15 cellular contexts compared by ENCODE assay signal in genomic region chr21:45207839-45208626, GRCh38.
DNase-seq lines count a peak whose midpoint lies in the region; ATAC-seq, FAIRE-seq and TF ChIP-seq lines count a peak whose summit lies in the region.
"Had no signal": no experiment of that assay in that cellular context is flagged by ENCODE, and none has a peak within 500 bp of the region (broad histone marks: within the 10 kb centered on the region; RNA-seq: fewer than 3 reads in every experiment).

No MANE protein-coding gene starts in this region.

- POLR2A ChIA-PET in activated CD4-positive, alpha-beta memory T cell treated with anti-CD3 and anti-CD28 coated beads, Interleukin-2, amount 10 ng/mL, durations not matched to agents 7 days and 5 days (lab: Charles Lee): interaction anchor here (1.1 to 1.6 kb wide), 2 partner anchors 13 to 16 kb away, joined by 3 to 5 read pairs; no protein-coding TSS in a partner anchor
- POLR2A ChIA-PET in activated CD4-positive, alpha-beta memory T cell treated with anti-CD3 and anti-CD28 coated beads for 36 hours (lab: Charles Lee): no interaction called here
- POLR2A ChIA-PET in K562 (lab: Yijun Ruan, JAX): interaction anchor here (0.6 kb wide), 4 partner anchors 9 to 868 kb away, joined by 3 to 4 read pairs (median 4); no protein-coding TSS in a partner anchor

- no peaks in the 10 kb centered on the region for H3K79me2 ChIP-seq in K562 (ENCODE audit: control insufficient read depth, insufficient read depth, low read length)

- H3K27ac ChIP-seq in K562 (ENCODE audit: extremely low read depth, low read depth, low read length) (no peak overlapping the region), colonic mucosa (no peak overlapping the region)
- H3K27ac ChIP-seq: pancreas had no signal

- no peaks in the 10 kb centered on the region for H3K9me3 Mint-ChIP-seq in activated CD4-positive, alpha-beta memory T cell treated with anti-CD3 and anti-CD28 coated beads, Interleukin-2, amount 10 ng/mL, durations not matched to agents 7 days and 5 days
- no peaks in the 10 kb centered on the region for H3K9me3 Mint-ChIP-seq in activated CD4-positive, alpha-beta memory T cell treated with anti-CD3 and anti-CD28 coated beads for 36 hours

- H3K4me1 ChIP-seq in K562 (replicated peaks in 1 of 2; ENCODE audit: control insufficient read depth in 2 of 2, insufficient read depth in 2 of 2, low read length in 2 of 2) (peaks cover 5 to 18% of the 10 kb centered on the region in 2 experiments), colonic mucosa (no peaks in the 10 kb centered on the region)
- H3K4me1 ChIP-seq: pancreas had no signal

- no peak for TF ChIP-seq RAD21 in K562 (CRISPR knock-in tag; conservative IDR thresholded peaks at IDR 0.05 in 1 of 2, IDR thresholded peaks at IDR 0.05 in 1 of 2)

- in situ Hi-C loops in K562 (cut with MboI): no loop called here

- H3K4me3 Mint-ChIP-seq in activated CD4-positive, alpha-beta memory T cell treated with anti-CD3 and anti-CD28 coated beads, Interleukin-2, amount 10 ng/mL, durations not matched to agents 7 days and 5 days: no peak overlapping the region
- no peak overlapping the region for H3K4me3 Mint-ChIP-seq in activated CD4-positive, alpha-beta memory T cell treated with anti-CD3 and anti-CD28 coated beads for 36 hours

- H2AFZ ChIP-seq in K562 (ENCODE audit: low read depth, low read length): no peak overlapping the region

- TF ChIP-seq CTCF in K562 (IDR thresholded peaks at IDR 0.05 in 2 of 3, conservative IDR thresholded peaks at IDR 0.05 in 1 of 3; ENCODE audit: insufficient read depth in 2 of 3, low read depth in 1 of 3, low read length in 3 of 3): no peak
- no peak for TF ChIP-seq CTCF in colonic mucosa (IDR thresholded peaks at IDR 0.05)

- intact Hi-C loops in activated CD4-positive, alpha-beta memory T cell treated with anti-CD3 and anti-CD28 coated beads for 36 hours (cut with micrococcal nuclease): no loop called here
- intact Hi-C loops in K562 (cut with micrococcal nuclease) (no loop called here), colonic mucosa (cut with DNase I) (no loop called here), head of caudate nucleus (cut with DNase I) (no loop called here)

- no peak for TF ChIP-seq POLR2A in K562 (conservative IDR thresholded peaks at IDR 0.05)

- no peaks in the 10 kb centered on the region for H3K9me1 ChIP-seq in K562 (ENCODE audit: control insufficient read depth, insufficient read depth, low read length)

- no peak overlapping the region for H3K4me2 ChIP-seq in K562 (ENCODE audit: insufficient read depth, low read length)

- H4K20me1 ChIP-seq in K562 (replicated peaks; ENCODE audit: control insufficient read depth, insufficient read depth, low read length): no peaks in the 10 kb centered on the region

- H3K27ac Mint-ChIP-seq in activated CD4-positive, alpha-beta memory T cell treated with anti-CD3 and anti-CD28 coated beads, Interleukin-2, amount 10 ng/mL, durations not matched to agents 7 days and 5 days: peak overlapping the region; percentile 61
- no peak overlapping the region for H3K27ac Mint-ChIP-seq in activated CD4-positive, alpha-beta memory T cell treated with anti-CD3 and anti-CD28 coated beads for 36 hours

- ATAC-seq in K562: no peak
- peak; percentile 32 for ATAC-seq in stimulated activated naive CD8-positive, alpha-beta T cell treated with anti-CD3 and anti-CD28 coated beads, Interleukin-15, Interleukin-2, amounts not matched to agents 100 U/mL and 50 U/mL, for 24 hours
- ATAC-seq: mucosa of descending colon, pancreas had no signal

- H3K27me3 ChIP-seq in K562 (ENCODE audit: control insufficient read depth in 2 of 2, insufficient read depth in 2 of 2, low read length in 2 of 2): peaks cover 0 to 18% of the 10 kb centered on the region in 2 experiments; a peak in 3 of 5 replicates
- no peaks in the 10 kb centered on the region for H3K27me3 ChIP-seq in colonic mucosa
- H3K27me3 ChIP-seq: pancreas had no signal

- no peaks in the 10 kb centered on the region for H3K36me3 ChIP-seq in K562 (ENCODE audit: control insufficient read depth, insufficient read depth, low read length)
- H3K36me3 ChIP-seq in colonic mucosa: no peaks in the 10 kb centered on the region

- TF ChIP-seq EP300 in K562 (IDR thresholded peaks at IDR 0.05; ENCODE audit: low read length): no peak

- no peak for DNase-seq in activated CD4-positive, alpha-beta memory T cell treated with anti-CD3 and anti-CD28 coated beads, Interleukin-2, amount 10 ng/mL, durations not matched to agents 7 days and 5 days
- DNase-seq in activated CD4-positive, alpha-beta memory T cell treated with anti-CD3 and anti-CD28 coated beads for 36 hours: no peak
- DNase-seq in MV-4-11 (lab: John Stamatoyannopoulos, UW): peak; percentile 82
- no peak for DNase-seq in K562 (ENCODE audit: extremely low read depth in 1 of 4, low spot score in 3 of 4)
- DNase-seq in stimulated activated naive CD8-positive, alpha-beta T cell treated with anti-CD3 and anti-CD28 coated beads, Interleukin-15, Interleukin-2, amounts not matched to agents 100 U/mL and 50 U/mL, for 24 hours: no peak
- DNase-seq in kidney tubule cell (ENCODE audit: low spot score): no peak
- no peak for DNase-seq in colonic mucosa
- no peak for DNase-seq in head of caudate nucleus
- DNase-seq: islet precursor cell; mucosa of descending colon; NCI-H2081; NCI-H82; pancreas; stimulated activated CD4-positive, alpha-beta T cell treated with anti-CD3 and anti-CD28 coated beads, Interleukin-4, amount 100 ng/mL, for 24 hours had no signal

- WGBS in K562 (ENCODE audit: insufficient coverage, low coverage, missing lambda C conversion rate): 26% methylated on average over 9 of the region's 9 CpGs

- H3K27me3 Mint-ChIP-seq in activated CD4-positive, alpha-beta memory T cell treated with anti-CD3 and anti-CD28 coated beads, Interleukin-2, amount 10 ng/mL, durations not matched to agents 7 days and 5 days: no peaks in the 10 kb centered on the region
- no peaks in the 10 kb centered on the region for H3K27me3 Mint-ChIP-seq in activated CD4-positive, alpha-beta memory T cell treated with anti-CD3 and anti-CD28 coated beads for 36 hours

- H3K9me3 ChIP-seq in K562 (replicated peaks; ENCODE audit: control insufficient read depth, insufficient read depth, low read depth, low read length) (no peaks in the 10 kb centered on the region), colonic mucosa (no peaks in the 10 kb centered on the region)
- H3K9me3 ChIP-seq: mucosa of descending colon, pancreas had no signal

- peaks cover 48% of the 10 kb centered on the region for H3K4me1 Mint-ChIP-seq in activated CD4-positive, alpha-beta memory T cell treated with anti-CD3 and anti-CD28 coated beads, Interleukin-2, amount 10 ng/mL, durations not matched to agents 7 days and 5 days
- H3K4me1 Mint-ChIP-seq in activated CD4-positive, alpha-beta memory T cell treated with anti-CD3 and anti-CD28 coated beads for 36 hours (ENCODE audit: low read depth): peaks cover 21% of the 10 kb centered on the region

- H3K36me3 Mint-ChIP-seq in activated CD4-positive, alpha-beta memory T cell treated with anti-CD3 and anti-CD28 coated beads, Interleukin-2, amount 10 ng/mL, durations not matched to agents 7 days and 5 days (ENCODE audit: low read depth): peaks cover 75% of the 10 kb centered on the region
- H3K36me3 Mint-ChIP-seq in activated CD4-positive, alpha-beta memory T cell treated with anti-CD3 and anti-CD28 coated beads for 36 hours: peaks cover 32% of the 10 kb centered on the region

- H3K9ac ChIP-seq in K562 (ENCODE audit: insufficient read depth in 1 of 2, low read depth in 2 of 2, low read length in 2 of 2): no peak overlapping the region
- H3K9ac ChIP-seq in colonic mucosa (ENCODE audit: low read depth in 2 of 2, low read length in 2 of 2): no peak overlapping the region

- H3K4me3 ChIP-seq in K562 (no peak overlapping the region), colonic mucosa (no peak overlapping the region)
- H3K4me3 ChIP-seq: mucosa of descending colon, pancreas had no signal

- peak; percentile 29 for FAIRE-seq in K562 (lab: Jason Lieb, UNC)
- FAIRE-seq: G401.6, pancreas had no signal

- CTCF ChIA-PET in activated CD4-positive, alpha-beta memory T cell treated with anti-CD3 and anti-CD28 coated beads, Interleukin-2, amount 10 ng/mL, durations not matched to agents 7 days and 5 days (lab: Charles Lee): interaction anchor here (0.9 to 1.2 kb wide), 2 partner anchors 28 to 232 kb away, joined by 3 read pairs; no protein-coding TSS in a partner anchor
- CTCF ChIA-PET in activated CD4-positive, alpha-beta memory T cell treated with anti-CD3 and anti-CD28 coated beads for 36 hours (lab: Charles Lee): interaction anchor here (1.0 kb wide), 2 partner anchors 56 to 67 kb away, joined by 3 read pairs; no protein-coding TSS in a partner anchor
- CTCF ChIA-PET in K562 (lab: Yijun Ruan, JAX; ENCODE audit: low intra/inter-chr PET ratio): no interaction called here

- BruUV-seq in K562 (replicated peaks; lab: Mats Ljungman, UMichigan): no TSS peak

TF ChIP-seq in K562, 482 proteins besides CTCF, POLR2A, EP300 and RAD21 (continues in another document):
- TF ChIP-seq LARP7 (IDR thresholded peaks at IDR 0.05) (0 out of 2 replicates have a peak, but pooled peaks have one; percentile 33), JUND (IDR thresholded peaks at IDR 0.05; ENCODE audit: borderline replicate concordance, low read depth, low read length) (no peak), JUND (tag; IDR thresholded peaks at IDR 0.05; ENCODE audit: borderline replicate concordance, low read depth, low read length) (0 out of 3 replicates have a peak, but pooled peaks have one; percentile 1), CHAMP1 (IDR thresholded peaks at IDR 0.05) (no peak), MAX (CRISPR knock-in tag; IDR thresholded peaks at IDR 0.05) (no peak), PYGO2 (tag; IDR thresholded peaks at IDR 0.05) (no peak)
